Comparison of ENCODE assay signal across 16 cellular contexts in genomic region chr11:112770017-112770416, GRCh38.
"Had no signal": no experiment of that assay in that cellular context is flagged by ENCODE, and none has a peak within 500 bp of the region (broad histone marks: within the 10 kb centered on the region; RNA-seq: fewer than 3 reads in every experiment).

No MANE protein-coding gene starts in this region.

- H3K4me3 ChIP-seq: ascending aorta, lung, smooth muscle cell, thoracic aorta, upper lobe of left lung had no signal

- H3K36me3 ChIP-seq: ascending aorta, thoracic aorta, upper lobe of left lung had no signal

- FAIRE-seq: bronchial epithelial cell, colon had no signal

- ATAC-seq: activated CD8-positive, alpha-beta T cell treated with anti-CD3 and anti-CD28 coated beads, Interleukin-2, amount 10 ng/mL, durations not matched to agents 7 days and 5 days; activated T-cell treated with anti-CD3 and anti-CD28 coated beads, Interleukin-2, amount 50 U/mL, for 4 hours; foreskin keratinocyte had no signal

- DNase-seq: activated CD4-positive, alpha-beta T cell treated with anti-CD3 and anti-CD28 coated beads, Interleukin-2, amount 10 ng/mL, durations not matched to agents 7 days and 5 days; activated CD4-positive, CD25-positive, alpha-beta regulatory T cell; activated CD8-positive, alpha-beta T cell treated with anti-CD3 and anti-CD28 coated beads, Interleukin-2, amount 10 ng/mL, durations not matched to agents 7 days and 5 days; activated naive CD4-positive, alpha-beta T cell treated with anti-CD3 and anti-CD28 coated beads for 36 hours; activated T-cell treated with anti-CD3 and anti-CD28 coated beads, Interleukin-2, amount 50 U/mL, for 4 hours; foreskin keratinocyte; stimulated activated CD4-positive, alpha-beta T cell treated with anti-CD3 and anti-CD28 coated beads, Interleukin-4, amount 100 ng/mL, for 1 hour; stimulated activated naive CD8-positive, alpha-beta T cell treated with anti-CD3 and anti-CD28 coated beads, Interleukin-15, amount 100 ng/mL, for 72 hours; T1000; upper lobe of left lung had no signal

- H3K9me3 Mint-ChIP-seq: activated CD4-positive, alpha-beta T cell treated with anti-CD3 and anti-CD28 coated beads, Interleukin-2, amount 10 ng/mL, durations not matched to agents 7 days and 5 days; activated naive CD4-positive, alpha-beta T cell treated with anti-CD3 and anti-CD28 coated beads for 36 hours; activated T-cell treated with anti-CD3 and anti-CD28 coated beads, Interleukin-2, amount 50 U/mL, for 4 hours; stimulated activated naive CD8-positive, alpha-beta T cell treated with anti-CD3 and anti-CD28 coated beads, Interleukin-15, amount 100 ng/mL, for 72 hours had no signal

- H3K27me3 Mint-ChIP-seq: activated CD4-positive, alpha-beta T cell treated with anti-CD3 and anti-CD28 coated beads, Interleukin-2, amount 10 ng/mL, durations not matched to agents 7 days and 5 days had no signal

- H3K9me3 ChIP-seq: ascending aorta, thoracic aorta, upper lobe of left lung had no signal

- H3K27ac Mint-ChIP-seq: activated CD4-positive, alpha-beta T cell treated with anti-CD3 and anti-CD28 coated beads, Interleukin-2, amount 10 ng/mL, durations not matched to agents 7 days and 5 days; activated CD8-positive, alpha-beta T cell treated with anti-CD3 and anti-CD28 coated beads, Interleukin-2, amount 10 ng/mL, durations not matched to agents 7 days and 5 days; activated naive CD4-positive, alpha-beta T cell treated with anti-CD3 and anti-CD28 coated beads for 36 hours had no signal

- H3K4me1 ChIP-seq: ascending aorta, foreskin keratinocyte, upper lobe of left lung had no signal

- H3K27me3 ChIP-seq: ascending aorta, upper lobe of left lung had no signal

- H3K4me3 Mint-ChIP-seq: activated CD4-positive, alpha-beta T cell treated with anti-CD3 and anti-CD28 coated beads, Interleukin-2, amount 10 ng/mL, durations not matched to agents 7 days and 5 days; activated CD8-positive, alpha-beta T cell treated with anti-CD3 and anti-CD28 coated beads, Interleukin-2, amount 10 ng/mL, durations not matched to agents 7 days and 5 days; activated naive CD4-positive, alpha-beta T cell treated with anti-CD3 and anti-CD28 coated beads for 36 hours; activated T-cell treated with anti-CD3 and anti-CD28 coated beads, Interleukin-2, amount 50 U/mL, for 4 hours; stimulated activated naive CD8-positive, alpha-beta T cell treated with anti-CD3 and anti-CD28 coated beads, Interleukin-15, amount 100 ng/mL, for 72 hours had no signal

- H3K27ac ChIP-seq: ascending aorta, foreskin keratinocyte, thoracic aorta, upper lobe of left lung had no signal

- H3K4me1 Mint-ChIP-seq: stimulated activated naive CD8-positive, alpha-beta T cell treated with anti-CD3 and anti-CD28 coated beads, Interleukin-15, amount 100 ng/mL, for 72 hours had no signal
